ENCODE assay signal across 15 cellular contexts in the genomic region with DNA sequence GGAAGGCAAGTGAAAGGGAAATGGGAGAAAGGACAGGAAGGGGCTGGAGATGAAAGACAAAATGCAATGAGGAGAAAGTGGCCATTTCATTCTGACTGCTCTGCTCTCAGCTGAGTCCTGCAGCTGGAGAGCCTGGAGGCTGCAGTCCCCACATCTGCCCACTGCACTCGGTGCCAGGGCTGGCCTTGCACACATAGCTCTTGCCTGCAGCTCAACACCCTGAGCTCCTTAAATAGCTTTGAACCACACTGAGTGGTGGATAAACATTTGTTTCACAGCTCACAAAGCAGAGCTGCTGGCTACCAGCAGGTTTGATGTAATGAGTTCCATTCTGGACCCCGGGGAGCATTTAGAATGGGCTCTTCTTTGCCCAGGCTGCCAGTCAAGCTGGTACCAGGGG.
DNase-seq lines count a peak whose midpoint lies in the region; ATAC-seq and TF ChIP-seq lines count a peak whose summit lies in the region.
"Had no signal": no experiment of that assay in that cellular context is flagged by ENCODE, and none has a peak within 500 bp of the region (broad histone marks: within the 10 kb centered on the region; RNA-seq: fewer than 3 reads in every experiment).

No MANE protein-coding gene starts in this region.

- no peak overlapping the region for H3K9ac ChIP-seq in BLaER1
- H3K9ac ChIP-seq in OCI-LY3 (ENCODE audit: low read length): peak overlapping the region; percentile 76
- H3K9ac ChIP-seq in mesendoderm (ENCODE audit: low read length): no peak overlapping the region

- no peak overlapping the region for H4K5ac ChIP-seq in mesendoderm (ENCODE audit: low read length)

- H3K56ac ChIP-seq in mesendoderm (ENCODE audit: low read length): no peak overlapping the region

- H4K20me1 ChIP-seq in BLaER1 (no peaks in the 10 kb centered on the region), OCI-LY3 (ENCODE audit: insufficient read depth, low read length) (no peaks in the 10 kb centered on the region)

- H3K4me1 Mint-ChIP-seq in type B pancreatic cell (ENCODE audit: unreplicated experiment): peaks cover 26% of the 10 kb centered on the region

- H3K27me3 ChIP-seq in BLaER1 (no peaks in the 10 kb centered on the region), OCI-LY3 (ENCODE audit: low read depth, low read length) (no peaks in the 10 kb centered on the region), left ventricle myocardium inferior (ENCODE audit: low read depth) (no peaks in the 10 kb centered on the region), mesendoderm (ENCODE audit: insufficient read depth, low read length, poor library complexity) (no peaks in the 10 kb centered on the region)
- H3K27me3 ChIP-seq: colonic mucosa, esophagus muscularis mucosa, sigmoid colon, SJSA1 had no signal

- WGBS in mesendoderm (ENCODE audit: extremely low coverage, insufficient coverage, low lambda C conversion rate): no CpG with 5 or more reads among the region's 2 CpGs

- intact Hi-C loops in left ventricle myocardium inferior (cut with micrococcal nuclease): no loop called here

- H2AK5ac ChIP-seq in mesendoderm (ENCODE audit: low read length): no peak overlapping the region

- no peaks in the 10 kb centered on the region for H3K79me2 ChIP-seq in OCI-LY3 (ENCODE audit: low read length)
- H3K79me2 ChIP-seq in mesendoderm (ENCODE audit: control insufficient read depth, insufficient read depth, low read length): no peaks in the 10 kb centered on the region

- H3K27me3 Mint-ChIP-seq in type B pancreatic cell: peaks cover 28% of the 10 kb centered on the region

- H3K4me3 ChIP-seq in BLaER1 (no peak overlapping the region), OCI-LY3 (ENCODE audit: low read length) (peak overlapping the region; percentile 38), left ventricle myocardium inferior (no peak overlapping the region), mesendoderm (ENCODE audit: low read length) (no peak overlapping the region)
- H3K4me3 ChIP-seq: colonic mucosa, esophagus muscularis mucosa, sigmoid colon, SJSA1 had no signal

- H3K4ac ChIP-seq in mesendoderm (ENCODE audit: low read depth, low read length): no peak overlapping the region

- H3K23ac ChIP-seq in mesendoderm (ENCODE audit: low read length): no peak overlapping the region

- H3K9me3 ChIP-seq in BLaER1 (no peaks in the 10 kb centered on the region), OCI-LY3 (ENCODE audit: insufficient read depth, low read length) (no peaks in the 10 kb centered on the region), left ventricle myocardium inferior (replicated peaks) (no peaks in the 10 kb centered on the region)
- H3K9me3 ChIP-seq: colonic mucosa, esophagus muscularis mucosa, sigmoid colon, SJSA1 had no signal

- no peak overlapping the region for H2BK15ac ChIP-seq in mesendoderm (replicated peaks; ENCODE audit: low read depth)

- H3K4me1 ChIP-seq in BLaER1: peaks cover 24% of the 10 kb centered on the region
- peaks cover 82% of the 10 kb centered on the region for H3K4me1 ChIP-seq in OCI-LY3 (ENCODE audit: low read length)
- peaks cover 21% of the 10 kb centered on the region for H3K4me1 ChIP-seq in left ventricle myocardium inferior
- no peaks in the 10 kb centered on the region for H3K4me1 ChIP-seq in mesendoderm (ENCODE audit: control insufficient read depth, low read depth, low read length)
- H3K4me1 ChIP-seq: colonic mucosa had no signal

- no peak overlapping the region for H2BK120ac ChIP-seq in mesendoderm (ENCODE audit: low read depth, low read length)

- TF ChIP-seq POLR2A in GM19099 (IDR thresholded peaks at IDR 0.05; ENCODE audit: extremely low read depth, insufficient read length, low read depth): peak; percentile 36

- 0 out of 2 replicates have a peak overlapping the region, but pooled peaks have one; percentile 28 for H3K27ac ChIP-seq in BLaER1
- H3K27ac ChIP-seq in OCI-LY3 (ENCODE audit: low read length): peak overlapping the region; percentile 97
- H3K27ac ChIP-seq in left ventricle myocardium inferior (replicated peaks): peak overlapping the region; percentile 30
- H3K27ac ChIP-seq in mesendoderm (ENCODE audit: low read depth, low read length): no peak overlapping the region
- H3K27ac ChIP-seq: colonic mucosa, esophagus muscularis mucosa, SJSA1 had no signal

- no peak overlapping the region for H4K8ac ChIP-seq in mesendoderm (ENCODE audit: low read depth, low read length)

- H3K27ac Mint-ChIP-seq in type B pancreatic cell: no peak overlapping the region
- H3K27ac Mint-ChIP-seq: naive thymus-derived CD4-positive, alpha-beta T cell had no signal

- no peak overlapping the region for H2AFZ ChIP-seq in OCI-LY3 (ENCODE audit: low read depth, low read length)

- H3K36me3 ChIP-seq in BLaER1 (no peaks in the 10 kb centered on the region), OCI-LY3 (replicated peaks; ENCODE audit: low read depth, low read length) (no peaks in the 10 kb centered on the region), left ventricle myocardium inferior (no peaks in the 10 kb centered on the region), mesendoderm (ENCODE audit: control insufficient read depth, insufficient read depth, low read length) (no peaks in the 10 kb centered on the region)
- H3K36me3 ChIP-seq: colonic mucosa, esophagus muscularis mucosa, sigmoid colon, SJSA1 had no signal

- no peak for DNase-seq in left ventricle myocardium inferior
- DNase-seq in type B pancreatic cell (ENCODE audit: extremely low spot score, unreplicated experiment): no peak
- no peak for DNase-seq in mesendoderm
- DNase-seq: AML-193; colonic mucosa; naive thymus-derived CD4-positive, alpha-beta T cell; NCI-H526; sigmoid colon had no signal

- no peaks in the 10 kb centered on the region for H3K79me1 ChIP-seq in mesendoderm (ENCODE audit: low read length)

- no peak overlapping the region for H2BK5ac ChIP-seq in mesendoderm (ENCODE audit: low read length)

- ATAC-seq in HG03139 (IDR thresholded peaks at IDR 0.05; ENCODE audit: unreplicated experiment): no peak
- no peak for ATAC-seq in HG03045 (IDR thresholded peaks at IDR 0.05; ENCODE audit: unreplicated experiment)

- H3K4me2 ChIP-seq in BLaER1 (peak overlapping the region; percentile 58), OCI-LY3 (ENCODE audit: low read length) (peak overlapping the region; percentile 71), mesendoderm (ENCODE audit: low read length) (no peak overlapping the region)

- no peak overlapping the region for H3K18ac ChIP-seq in mesendoderm (ENCODE audit: low read length)

- H3K36me3 Mint-ChIP-seq in type B pancreatic cell: no peaks in the 10 kb centered on the region
- H3K36me3 Mint-ChIP-seq: naive thymus-derived CD4-positive, alpha-beta T cell had no signal

- no peaks in the 10 kb centered on the region for H3K9me3 Mint-ChIP-seq in type B pancreatic cell

- no peak overlapping the region for H3K4me3 Mint-ChIP-seq in type B pancreatic cell
- H3K4me3 Mint-ChIP-seq: naive thymus-derived CD4-positive, alpha-beta T cell had no signal

- TF ChIP-seq CTCF in OCI-LY3 (IDR thresholded peaks at IDR 0.05; ENCODE audit: low read depth, low read length) (no peak), left ventricle myocardium inferior (IDR thresholded peaks at IDR 0.05; ENCODE audit: borderline replicate concordance) (peak; percentile 32), type B pancreatic cell (conservative IDR thresholded peaks at IDR 0.05) (no peak)
